9 cellular contexts compared by ENCODE assay signal in genomic region chr1:114153621-114154145, GRCh38. TPM values are rescaled to one million over a fixed set of nuclear protein-coding genes. Genes with fewer than 3 reads are reported as not detected.
DNase-seq lines count a peak whose midpoint lies in the region; ATAC-seq lines count a peak whose summit lies in the region.
"Had no signal": no experiment of that assay in that cellular context is flagged by ENCODE, and none has a peak within 500 bp of the region (broad histone marks: within the 10 kb centered on the region; RNA-seq: fewer than 3 reads in every experiment).

SYT6 (minus strand) TSS chr1:114153869; CDS start chr1:114153772, 97 bp downstream.

- POLR2A ChIA-PET in naive thymus-derived CD8-positive, alpha-beta T cell (lab: Charles Lee) = no interaction called here

- H3K36me3 Mint-ChIP-seq in naive thymus-derived CD8-positive, alpha-beta T cell = peaks cover 0 to 5% (median 0%) of the 10 kb centered on the region in 3 donors

- H3K27me3 ChIP-seq in ectodermal cell (ENCODE audit: control insufficient read depth, insufficient read depth, low read length, poor library complexity, severe bottlenecking) (peaks cover 40% of the 10 kb centered on the region), aorta (ENCODE audit: control insufficient read depth in 1 of 2, insufficient read depth in 2 of 2, low read length in 1 of 2) (no peaks in the 10 kb centered on the region)

- H3K27ac ChIP-seq in ectodermal cell (ENCODE audit: insufficient read depth, low read depth, low read length, poor library complexity, severe bottlenecking) (no peak within 1 kb of the TSS), aorta (ENCODE audit: low read depth in 1 of 2, low read length in 2 of 2) (no peak within 1 kb of the TSS)

- intact Hi-C loops in aorta (cut with DNase I) = no loop called here

- no peaks in the 10 kb centered on the region for H3K9me3 ChIP-seq in ectodermal cell (ENCODE audit: control insufficient read depth, low read length)
- no peaks in the 10 kb centered on the region for H3K9me3 ChIP-seq in aorta (ENCODE audit: control insufficient read depth, low read length)

- WGBS in ectodermal cell, 2 experiments = 1% methylated on average over 50 of the region's 50 CpGs
- WGBS in aorta, 2 donors = 1% methylated on average over 38 to 50 of the region's 50 CpGs

- DNase-seq in stimulated activated CD4-positive, alpha-beta T cell treated with anti-CD3 and anti-CD28 coated beads, Interleukin-15, amount 100 ng/mL, for 24 hours = peak; percentile 15
- DNase-seq in stimulated activated CD4-positive, alpha-beta T cell treated with anti-CD3 and anti-CD28 coated beads, Interleukin-2, amount 100 ng/mL, for 24 hours = no peak
- DNase-seq in naive thymus-derived CD8-positive, alpha-beta T cell = peak in 5 of 10 donors; percentile 4 to 18 (median 10)
- DNase-seq in aorta (no peak), SW 1271 (lab: John Stamatoyannopoulos, UW) (no peak), NCI-H2196 treated with DMSO at 0.1 percent for 48 hours (lab: John Stamatoyannopoulos, UW; ENCODE audit: unreplicated experiment) (no peak), COLO829 (ENCODE audit: low spot score) (no peak)
- DNase-seq: activated CD4-positive, alpha-beta T cell treated with anti-CD3 and anti-CD28 coated beads, Interleukin-2, amount 10 ng/mL, durations not matched to agents 24 days and 14 days had no signal

- peak within 1 kb of the TSS; percentile 56 to 81 (median 70) for H3K4me3 Mint-ChIP-seq in naive thymus-derived CD8-positive, alpha-beta T cell
- H3K4me3 Mint-ChIP-seq: activated CD4-positive, alpha-beta T cell treated with anti-CD3 and anti-CD28 coated beads, Interleukin-2, amount 10 ng/mL, durations not matched to agents 24 days and 14 days had no signal

- H3K36me3 ChIP-seq in ectodermal cell (ENCODE audit: control insufficient read depth, insufficient read depth, low read length) (no peaks in the 10 kb centered on the region), aorta (ENCODE audit: control insufficient read depth in 1 of 2, insufficient read depth in 2 of 2, low read length in 1 of 2) (no peaks in the 10 kb centered on the region)

- peak; percentile 28 to 45 for ATAC-seq in naive thymus-derived CD8-positive, alpha-beta T cell
- no peak for ATAC-seq in aorta (ENCODE audit: low FRiP score)

- H3K4me3 ChIP-seq in ectodermal cell (ENCODE audit: insufficient read depth, low read depth, low read length) = peak within 1 kb of the TSS; percentile 66
- H3K4me3 ChIP-seq in aorta (ENCODE audit: low read length in 2 of 2) = no peak within 1 kb of the TSS

- peak within 1 kb of the TSS in 2 of 10 donors; percentile 61 to 66 for H3K27ac Mint-ChIP-seq in naive thymus-derived CD8-positive, alpha-beta T cell
- H3K27ac Mint-ChIP-seq: activated CD4-positive, alpha-beta T cell treated with anti-CD3 and anti-CD28 coated beads, Interleukin-2, amount 10 ng/mL, durations not matched to agents 24 days and 14 days had no signal

- peaks cover 20% of the 10 kb centered on the region for H3K4me1 ChIP-seq in ectodermal cell (ENCODE audit: control insufficient read depth, insufficient read depth, low read length)
- H3K4me1 ChIP-seq in aorta (ENCODE audit: control insufficient read depth in 1 of 2, insufficient read depth in 2 of 2, low read length in 2 of 2) = no peaks in the 10 kb centered on the region

- peaks cover 2 to 20% (median 18%) of the 10 kb centered on the region in 4 donors for H3K4me1 Mint-ChIP-seq in naive thymus-derived CD8-positive, alpha-beta T cell

- peaks cover 0 to 8% (median 0%) of the 10 kb centered on the region in 9 donors for H3K9me3 Mint-ChIP-seq in naive thymus-derived CD8-positive, alpha-beta T cell
- H3K9me3 Mint-ChIP-seq: activated CD4-positive, alpha-beta T cell treated with anti-CD3 and anti-CD28 coated beads, Interleukin-2, amount 10 ng/mL, durations not matched to agents 24 days and 14 days had no signal

- peaks cover 39 to 91% (median 74%) of the 10 kb centered on the region in 5 donors for H3K27me3 Mint-ChIP-seq in naive thymus-derived CD8-positive, alpha-beta T cell

RNA-seq across cellular contexts. Expression of gene SYT6, which starts in this region (rescaled TPM):
- 9.0 TPM for polyA plus RNA-seq in ectodermal cell (2013, experiment 1 of 4)
- 10.5 TPM for polyA plus RNA-seq in ectodermal cell (2013, experiment 2 of 4)
- 9.0 TPM for polyA plus RNA-seq in ectodermal cell (2013, experiment 3 of 4)
- polyA plus RNA-seq in ectodermal cell (2013, experiment 4 of 4) = 10.5 TPM
- not detected for total RNA-seq in naive thymus-derived CD8-positive, alpha-beta T cell
- polyA plus RNA-seq in naive thymus-derived CD8-positive, alpha-beta T cell = not detected
- total RNA-seq in aorta = under 1 TPM in 1 of 2 donors, not detected in 1; 0.12 TPM
- polyA plus RNA-seq in aorta = not detected
- total RNA-seq: activated CD4-positive, alpha-beta T cell treated with anti-CD3 and anti-CD28 coated beads, Interleukin-2, amount 10 ng/mL, durations not matched to agents 24 days and 14 days had no signal

Comparison
In these comparisons a context has a peak if more than half of its experiments do, and no peak if none do; other contexts are left out.
1. Peak in ATAC-seq in naive thymus-derived CD8-positive, alpha-beta T cell; RNA of the gene not detected or under 1 TPM.